In genomic region chr5:127440831-127441230, GRCh38 we compare ENCODE assay signal across 22 cellular contexts.
DNase-seq lines count a peak whose midpoint lies in the region; ATAC-seq and TF ChIP-seq lines count a peak whose summit lies in the region.
"Had no signal": no experiment of that assay in that cellular context is flagged by ENCODE, and none has a peak within 500 bp of the region (broad histone marks: within the 10 kb centered on the region; RNA-seq: fewer than 3 reads in every experiment).

No MANE protein-coding gene starts in this region.

- H3K36me3 ChIP-seq in esophagus squamous epithelium = no peaks in the 10 kb centered on the region
- H3K36me3 ChIP-seq: BLaER1 treated with 17β-estradiol and CSF1 and Interleukin-3, amounts not matched to agents 10 nM and 100 nM; HAP-1; uterus had no signal

- no peak for TF ChIP-seq CTCF in choroid plexus epithelial cell (conservative IDR thresholded peaks at IDR 0.05; ENCODE audit: low read depth, low read length)
- TF ChIP-seq CTCF in esophagus squamous epithelium (IDR thresholded peaks at IDR 0.05) = no peak

- H3K4me1 ChIP-seq in esophagus squamous epithelium = no peaks in the 10 kb centered on the region
- H3K4me1 ChIP-seq: A549, HAP-1, uterus had no signal

- intact Hi-C loops in esophagus squamous epithelium (cut with DNase I) = no loop called here

- peaks cover 0 to 3% (median 0%) of the 10 kb centered on the region in 4 donors for H3K27me3 ChIP-seq in esophagus squamous epithelium
- H3K27me3 ChIP-seq: BLaER1 treated with 17β-estradiol and CSF1 and Interleukin-3, amounts not matched to agents 10 nM and 100 nM; uterus had no signal

- no peaks in the 10 kb centered on the region for H3K9me3 ChIP-seq in esophagus squamous epithelium
- H3K9me3 ChIP-seq: A549; BLaER1 treated with 17β-estradiol and CSF1 and Interleukin-3, amounts not matched to agents 10 nM and 100 nM; HAP-1; uterus had no signal

- TF ChIP-seq POLR2A in esophagus squamous epithelium (IDR thresholded peaks at IDR 0.05) = no peak

- DNase-seq in A172 (ENCODE audit: low spot score) = peak; percentile 44
- DNase-seq in M059J (ENCODE audit: low read depth) = peak; percentile 23
- DNase-seq in choroid plexus epithelial cell (ENCODE audit: low read depth) = peak; percentile 72
- DNase-seq in myocyte (ENCODE audit: low read depth) = peak; percentile 28
- DNase-seq in H4 (ENCODE audit: low spot score) = no peak
- DNase-seq in esophagus squamous epithelium (lab: John Stamatoyannopoulos, UW) = no peak
- DNase-seq: activated CD8-positive, alpha-beta memory T cell treated with anti-CD3 and anti-CD28 coated beads for 24 hours; erythroblast; GF-D8; head of caudate nucleus; NCI-H1436 treated with DMSO at 0.1 percent for 48 hours; NCI-H2171 treated with DMSO at 0.1 percent for 48 hours; NCI-H82; SIG-M5; uterus had no signal

- WGBS in esophagus squamous epithelium, 2 donors = 57 to 80% methylated on average over 5 to 7 of the region's 7 CpGs

- no peak overlapping the region for H3K4me3 ChIP-seq in choroid plexus epithelial cell (ENCODE audit: low read depth, low read length)
- H3K4me3 ChIP-seq in esophagus squamous epithelium = no peak overlapping the region
- H3K4me3 ChIP-seq: A549; BLaER1 treated with 17β-estradiol and CSF1 and Interleukin-3, amounts not matched to agents 10 nM and 100 nM; GM12878; HAP-1; smooth muscle cell; uterus had no signal

- H3K27ac ChIP-seq in esophagus squamous epithelium = no peak overlapping the region
- H3K27ac ChIP-seq: A549; BLaER1 treated with 17β-estradiol and CSF1 and Interleukin-3, amounts not matched to agents 10 nM and 100 nM; uterus had no signal

- ATAC-seq in HG02763 (IDR thresholded peaks at IDR 0.05; ENCODE audit: unreplicated experiment) (no peak), GM18502 (IDR thresholded peaks at IDR 0.05; ENCODE audit: poor library complexity, unreplicated experiment) (no peak)
- ATAC-seq: A549, GM12878 had no signal

Comparison
In these comparisons a context has a peak if more than half of its experiments do, and no peak if none do; other contexts are left out.
1. DNase-seq: peak in A172 (single experiment), M059J (single experiment), choroid plexus epithelial cell (single experiment) and myocyte (single experiment); none in H4 (single experiment) and esophagus squamous epithelium (single experiment).